9 cellular contexts compared by ENCODE assay signal in the genomic region with DNA sequence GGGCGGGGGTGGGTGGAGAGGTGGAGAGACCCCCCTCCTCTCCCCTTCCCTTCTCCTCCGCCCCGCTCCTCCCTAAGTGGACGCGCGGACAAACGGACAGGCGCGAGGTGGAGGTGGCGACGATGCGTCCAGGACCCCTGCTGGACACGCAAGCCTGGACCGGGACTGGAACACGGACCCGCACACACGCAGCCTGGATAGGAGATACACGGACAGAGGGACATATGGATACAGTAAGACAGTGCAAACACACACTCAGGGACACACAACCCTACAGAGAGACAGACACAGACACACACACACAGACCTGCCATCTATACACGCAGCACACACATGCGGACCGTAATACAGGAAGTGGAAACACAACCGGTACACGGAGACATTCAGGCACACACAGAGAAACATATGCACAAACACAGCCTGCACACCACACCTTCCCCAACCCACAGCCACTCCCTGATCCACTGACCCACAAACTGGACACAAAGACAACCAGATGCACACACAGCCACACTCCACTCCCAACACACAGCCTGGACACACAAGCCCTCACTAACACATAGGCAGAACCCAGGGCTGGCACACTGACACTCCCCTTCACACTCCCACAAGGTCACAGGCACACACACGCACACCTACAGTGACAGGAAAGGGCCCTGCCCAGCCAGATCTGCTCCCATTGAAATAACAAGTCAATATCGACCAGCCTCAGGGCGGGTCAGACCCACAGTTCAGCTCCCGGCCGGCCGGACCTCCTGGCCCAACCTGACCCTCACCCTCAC. TPM values are rescaled to one million over a fixed set of nuclear protein-coding genes. Genes with fewer than 3 reads are reported as not detected.
DNase-seq lines count a peak whose midpoint lies in the region; ATAC-seq and TF ChIP-seq lines count a peak whose summit lies in the region.
"Had no signal": no experiment of that assay in that cellular context is flagged by ENCODE, and none has a peak within 500 bp of the region (broad histone marks: within the 10 kb centered on the region; RNA-seq: fewer than 3 reads in every experiment).

No MANE protein-coding gene starts in this region.

- H3K36me3 ChIP-seq in stomach = no peaks in the 10 kb centered on the region
- no peaks in the 10 kb centered on the region for H3K36me3 ChIP-seq in aorta (ENCODE audit: control insufficient read depth in 1 of 2, insufficient read depth in 2 of 2, low read length in 1 of 2)

- ATAC-seq in T-helper 17 cell (peak; percentile 77), right cardiac atrium (no peak), aorta (ENCODE audit: low FRiP score) (no peak), GM21717 (IDR thresholded peaks at IDR 0.05; ENCODE audit: unreplicated experiment) (no peak)

- peaks cover 30% of the 10 kb centered on the region for H3K4me1 Mint-ChIP-seq in activated CD4-positive, alpha-beta T cell treated with anti-CD3 and anti-CD28 coated beads, Interleukin-2, amount 10 ng/mL, durations not matched to agents 7 days and 5 days
- H3K4me1 Mint-ChIP-seq in T-helper 17 cell = peaks cover 20% of the 10 kb centered on the region

- no peaks in the 10 kb centered on the region for H3K9me3 Mint-ChIP-seq in activated CD4-positive, alpha-beta T cell treated with anti-CD3 and anti-CD28 coated beads, Interleukin-2, amount 10 ng/mL, durations not matched to agents 7 days and 5 days

- H3K9me3 ChIP-seq in T-helper 17 cell (ENCODE audit: control insufficient read depth, low read length, poor library complexity, severe bottlenecking) = no peaks in the 10 kb centered on the region
- no peaks in the 10 kb centered on the region for H3K9me3 ChIP-seq in right cardiac atrium (ENCODE audit: control insufficient read depth, low read length)
- H3K9me3 ChIP-seq in stomach = no peaks in the 10 kb centered on the region
- H3K9me3 ChIP-seq in aorta (ENCODE audit: control insufficient read depth, low read length) = peaks cover 5% of the 10 kb centered on the region

- peak; percentile 54 for DNase-seq in activated CD4-positive, alpha-beta T cell treated with anti-CD3 and anti-CD28 coated beads, Interleukin-2, amount 10 ng/mL, durations not matched to agents 7 days and 5 days
- no peak for DNase-seq in activated CD4-positive, alpha-beta T cell treated with anti-CD3 and anti-CD28 coated beads for 1 hour
- DNase-seq in T-helper 17 cell (no peak), right cardiac atrium (peak in 1 of 3 donors; percentile 37), stomach (no peak), aorta (no peak), NCI-H1105 (lab: John Stamatoyannopoulos, UW) (no peak)

- H3K27me3 ChIP-seq in right cardiac atrium (ENCODE audit: control insufficient read depth, insufficient read depth) (no peaks in the 10 kb centered on the region), stomach (peaks cover 13 to 100% (median 86%) of the 10 kb centered on the region in 3 donors), aorta (ENCODE audit: control insufficient read depth in 1 of 2, insufficient read depth in 2 of 2, low read length in 1 of 2) (peaks cover 0 to 3% of the 10 kb centered on the region in 2 donors)

- no peak for TF ChIP-seq POLR2A in stomach (IDR thresholded peaks at IDR 0.05)

- peaks cover 3% of the 10 kb centered on the region for H3K36me3 Mint-ChIP-seq in activated CD4-positive, alpha-beta T cell treated with anti-CD3 and anti-CD28 coated beads, Interleukin-2, amount 10 ng/mL, durations not matched to agents 7 days and 5 days (ENCODE audit: low read depth)
- peaks cover 5% of the 10 kb centered on the region for H3K36me3 Mint-ChIP-seq in T-helper 17 cell (ENCODE audit: low read depth)

- H3K4me3 ChIP-seq in right cardiac atrium (ENCODE audit: low read length) (peak overlapping the region; percentile 57), stomach (peak overlapping the region; percentile 45 to 64 (median 47)), aorta (ENCODE audit: low read length in 2 of 2) (no peak overlapping the region)

- no peak for TF ChIP-seq EP300 in stomach (IDR thresholded peaks at IDR 0.05)

- H3K4me1 ChIP-seq in right cardiac atrium (ENCODE audit: control insufficient read depth, insufficient read depth, low read length) (peaks cover 2% of the 10 kb centered on the region), stomach (peaks cover 20 to 34% (median 22%) of the 10 kb centered on the region in 4 donors), aorta (ENCODE audit: control insufficient read depth in 1 of 2, insufficient read depth in 2 of 2, low read length in 2 of 2) (no peaks in the 10 kb centered on the region)

- CTCF ChIA-PET in activated CD4-positive, alpha-beta T cell treated with anti-CD3 and anti-CD28 coated beads, Interleukin-2, amount 10 ng/mL, durations not matched to agents 7 days and 5 days (lab: Charles Lee) = interaction anchor here (0.7 to 1.1 kb wide), 4 partner anchors 12 to 28 kb away, joined by 3 read pairs; no protein-coding TSS in a partner anchor

- peaks cover 28% of the 10 kb centered on the region for H3K27me3 Mint-ChIP-seq in activated CD4-positive, alpha-beta T cell treated with anti-CD3 and anti-CD28 coated beads, Interleukin-2, amount 10 ng/mL, durations not matched to agents 7 days and 5 days
- no peaks in the 10 kb centered on the region for H3K27me3 Mint-ChIP-seq in T-helper 17 cell

- POLR2A ChIA-PET in activated CD4-positive, alpha-beta T cell treated with anti-CD3 and anti-CD28 coated beads, Interleukin-2, amount 10 ng/mL, durations not matched to agents 7 days and 5 days (lab: Charles Lee) = interaction anchor here (0.6 to 1.0 kb wide), 2 partner anchors 17 to 30 kb away, joined by 4 read pairs; no protein-coding TSS in a partner anchor

- intact Hi-C loops in right cardiac atrium (cut with DNase I) = no loop called here
- intact Hi-C loops in stomach (cut with DNase I; ENCODE audit: low total_unique reads) = no loop called here
- intact Hi-C loops in aorta (cut with DNase I) = no loop called here

- no peak for TF ChIP-seq CTCF in stomach (IDR thresholded peaks at IDR 0.05)

- peak overlapping the region; percentile 76 for H3K27ac Mint-ChIP-seq in activated CD4-positive, alpha-beta T cell treated with anti-CD3 and anti-CD28 coated beads, Interleukin-2, amount 10 ng/mL, durations not matched to agents 7 days and 5 days
- no peak overlapping the region for H3K27ac Mint-ChIP-seq in T-helper 17 cell

- WGBS in right cardiac atrium = 3% methylated on average over 29 of the region's 29 CpGs
- 1 to 5% (median 4%) methylated on average over 23 to 29 of the region's 29 CpGs for WGBS in stomach, 5 donors
- WGBS in aorta, 2 donors = 3 to 5% methylated on average over 23 to 29 of the region's 29 CpGs

- H3K27ac ChIP-seq in right cardiac atrium (ENCODE audit: low read length) (no peak overlapping the region), stomach (no peak overlapping the region), aorta (ENCODE audit: low read depth in 1 of 2, low read length in 2 of 2) (no peak overlapping the region)

- H3K4me3 Mint-ChIP-seq in activated CD4-positive, alpha-beta T cell treated with anti-CD3 and anti-CD28 coated beads, Interleukin-2, amount 10 ng/mL, durations not matched to agents 7 days and 5 days = peak overlapping the region; percentile 75
- H3K4me3 Mint-ChIP-seq in T-helper 17 cell = no peak overlapping the region

RNA-seq across cellular contexts. Expression of gene ERFL, which starts 0.7 kb away (rescaled TPM):
- total RNA-seq in activated CD4-positive, alpha-beta T cell treated with anti-CD3 and anti-CD28 coated beads, Interleukin-2, amount 10 ng/mL, durations not matched to agents 7 days and 5 days = 1 to 10 TPM; 1.5 to 1.6 TPM
- total RNA-seq in T-helper 17 cell = 1 to 10 TPM; 2.4 to 3.1 TPM
- under 1 TPM in 1 of 4 donors, not detected in 3; 0.20 TPM for total RNA-seq in right cardiac atrium
- 0.02 TPM for polyA plus RNA-seq in right cardiac atrium
- not detected for total RNA-seq in stomach
- polyA plus RNA-seq in stomach = under 1 TPM in 1 of 3 donors, not detected in 2; 0.25 TPM
- total RNA-seq in aorta = under 1 TPM; 0.51 to 0.81 TPM
- under 1 TPM in 1 of 2 donors, not detected in 1; 0.46 TPM for polyA plus RNA-seq in aorta
- total RNA-seq: lung microvascular endothelial cell had no signal

RNA-seq across cellular contexts. Expression of gene RABAC1, which starts 30.2 kb away (rescaled TPM):
- 10 to 100 TPM; 67.4 to 74.0 TPM for total RNA-seq in activated CD4-positive, alpha-beta T cell treated with anti-CD3 and anti-CD28 coated beads, Interleukin-2, amount 10 ng/mL, durations not matched to agents 7 days and 5 days
- total RNA-seq in T-helper 17 cell (10 to 100 TPM; 90.1 to 98.3 TPM), right cardiac atrium (100 to 1,000 TPM in 1 of 4 donors, 10 to 100 TPM in 3; 79.6 to 113 (median 90.3) TPM), stomach (100 to 1,000 TPM in 3 of 5 donors, 10 to 100 TPM in 2; 44.6 to 499 (median 114) TPM), aorta (100 to 1,000 TPM; 175 to 198 TPM)
- polyA plus RNA-seq in right cardiac atrium (140 TPM), stomach (100 to 1,000 TPM; 127 to 181 (median 170) TPM), aorta (100 to 1,000 TPM; 223 to 376 TPM)

RNA-seq across cellular contexts. Expression of gene ARHGEF1, which starts 46.0 kb away (rescaled TPM):
- 100 to 1,000 TPM; 663 to 761 TPM for total RNA-seq in activated CD4-positive, alpha-beta T cell treated with anti-CD3 and anti-CD28 coated beads, Interleukin-2, amount 10 ng/mL, durations not matched to agents 7 days and 5 days
- total RNA-seq in T-helper 17 cell (100 to 1,000 TPM; 929 to 961 TPM), right cardiac atrium (10 to 100 TPM; 39.7 to 43.9 (median 40.8) TPM), stomach (100 to 1,000 TPM in 4 of 5 donors, 10 to 100 TPM in 1; 40.8 to 329 (median 224) TPM), aorta (100 to 1,000 TPM in 1 of 2 donors, 10 to 100 TPM in 1; 95.5 to 137 TPM)
- polyA plus RNA-seq in right cardiac atrium (42.8 TPM), stomach (100 to 1,000 TPM in 2 of 3 donors, 10 to 100 TPM in 1; 62.0 to 109 (median 106) TPM), aorta (100 to 1,000 TPM in 1 of 2 donors, 10 to 100 TPM in 1; 29.8 to 163 TPM)

RNA-seq across cellular contexts. Expression of gene CD79A, which starts 51.9 kb away (rescaled TPM):
- total RNA-seq in activated CD4-positive, alpha-beta T cell treated with anti-CD3 and anti-CD28 coated beads, Interleukin-2, amount 10 ng/mL, durations not matched to agents 7 days and 5 days = 1 to 10 TPM; 2.9 to 4.7 TPM
- total RNA-seq in T-helper 17 cell (10 to 100 TPM in 1 of 2 donors, 1 to 10 TPM in 1; 1.6 to 27.3 TPM), right cardiac atrium (under 1 TPM in 2 of 4 donors, not detected in 2; 0.37 to 0.58 TPM), stomach (1 to 10 TPM in 2 of 5 donors, not detected in 3; 2.4 to 3.5 TPM), aorta (1 to 10 TPM in 1 of 2 donors, under 1 TPM in 1; 0.96 to 1.3 TPM)
- polyA plus RNA-seq in right cardiac atrium (0.09 TPM), stomach (10 to 100 TPM in 1 of 3 donors, 1 to 10 TPM in 2; 1.5 to 18.7 (median 3.2) TPM), aorta (under 1 TPM; 0.49 to 0.63 TPM)
- total RNA-seq: lung microvascular endothelial cell had no signal

Comparison
In these comparisons a context has a peak if more than half of its experiments do, and no peak if none do; other contexts are left out.
1. H3K4me3 ChIP-seq: peak in right cardiac atrium (single experiment) and stomach (4 of 4); none in aorta (0 of 2).